Comparison of ENCODE assay signal across 7 cellular contexts in the genomic region with DNA sequence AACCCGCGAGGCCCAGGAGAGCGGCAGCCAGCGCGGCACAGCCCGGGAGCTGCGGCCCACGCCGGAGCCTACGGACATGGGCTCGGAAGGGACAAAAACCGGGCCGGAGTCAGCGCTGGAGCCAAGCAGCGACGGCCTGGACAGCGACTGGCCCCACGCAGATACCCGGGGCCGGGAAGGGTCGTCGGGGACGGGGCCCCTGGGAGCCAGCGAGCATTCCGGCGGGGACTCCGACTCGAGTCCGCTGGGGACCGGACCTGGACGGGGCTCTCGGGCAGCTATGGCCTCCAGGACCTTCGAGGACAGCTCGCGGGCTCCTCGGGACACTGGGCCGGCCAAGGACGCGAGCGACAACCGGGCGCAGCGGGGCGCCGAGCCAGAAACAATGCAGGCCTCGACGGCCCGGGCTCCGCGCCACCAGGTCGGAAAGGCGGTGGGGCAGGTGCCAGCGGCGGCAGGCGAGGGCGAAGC. TPM values are rescaled to one million over a fixed set of nuclear protein-coding genes. Genes with fewer than 3 reads are reported as not detected.
DNase-seq lines count a peak whose midpoint lies in the region; ATAC-seq, FAIRE-seq and TF ChIP-seq lines count a peak whose summit lies in the region.

No MANE protein-coding gene starts in this region.

- H3K79me2 ChIP-seq in HepG2 (ENCODE audit: insufficient read depth, low read length) = no peaks in the 10 kb centered on the region

- H3K4me2 ChIP-seq in HepG2 (ENCODE audit: low read depth, low read length) = peak overlapping the region; percentile 51

- TF ChIP-seq RAD21 in HepG2 (CRISPR knock-in tag; IDR thresholded peaks at IDR 0.05) = no peak

- H3K4me3 ChIP-seq in astrocyte of the spinal cord (ENCODE audit: low read depth, low read length) (peak overlapping the region; percentile 17), HepG2 (replicated peaks in 1 of 3; ENCODE audit: insufficient read depth in 1 of 3, low read depth in 2 of 3, low read length in 3 of 3) (peak overlapping the region in 1 of 3 experiments; percentile 53; a peak in 2 of 6 replicates), suprapubic skin (peak overlapping the region; percentile 60)

- H2AFZ ChIP-seq in HepG2 (ENCODE audit: low read length) = no peak overlapping the region

- DNase-seq in astrocyte of the spinal cord (ENCODE audit: low read depth, low spot score) (no peak), HepG2 (ENCODE audit: low spot score) (no peak), suprapubic skin (ENCODE audit: low spot score in 2 of 2) (peak in 1 of 2 donors; percentile 81), GM19240 (ENCODE audit: insufficient read length, low spot score) (no peak), NCI-H526 treated with DMSO at 0.1 percent for 48 hours (lab: John Stamatoyannopoulos, UW) (no peak)

- H3K27ac ChIP-seq in HepG2 (ENCODE audit: extremely low read length, insufficient read depth, low read length) (no peak overlapping the region), suprapubic skin (peak overlapping the region; percentile 81)

- no peaks in the 10 kb centered on the region for H4K20me1 ChIP-seq in HepG2 (ENCODE audit: insufficient read depth, low read length)

- FAIRE-seq in HepG2 (lab: Jason Lieb, UNC) = no peak

- in situ Hi-C loops in astrocyte of the spinal cord (cut with HindIII; ENCODE audit: low sequenced_read_pairs) = no loop called here
- in situ Hi-C loops in HepG2 (cut with HindIII; ENCODE audit: extremely low pct_ligation_motif_present, low pct_unique_long_range_greater_than_20kb) = no loop called here

- H3K4me1 ChIP-seq in HepG2 (ENCODE audit: insufficient read depth, low read length) = peaks cover 45% of the 10 kb centered on the region
- peaks cover 29% of the 10 kb centered on the region for H3K4me1 ChIP-seq in suprapubic skin

- TF ChIP-seq CTCF in astrocyte of the spinal cord (IDR thresholded peaks at IDR 0.05; ENCODE audit: low read depth, low read length) = no peak
- TF ChIP-seq CTCF in HepG2 (CRISPR knock-in tag; IDR thresholded peaks at IDR 0.05) = no peak
- no peak for TF ChIP-seq CTCF in suprapubic skin (IDR thresholded peaks at IDR 0.05)

- H3K36me3 ChIP-seq in HepG2 (replicated peaks in 1 of 2; ENCODE audit: control insufficient read depth in 1 of 2, insufficient read depth in 2 of 2, low read length in 2 of 2) = no peaks in the 10 kb centered on the region
- no peaks in the 10 kb centered on the region for H3K36me3 ChIP-seq in suprapubic skin

- TF ChIP-seq POLR2A in HepG2 (IDR thresholded peaks at IDR 0.05; ENCODE audit: insufficient read depth in 1 of 2, low read depth in 2 of 2, low read length in 2 of 2) = no peak
- no peak for TF ChIP-seq POLR2A in suprapubic skin (IDR thresholded peaks at IDR 0.05)

- intact Hi-C loops in HepG2 (cut with micrococcal nuclease; ENCODE audit: unreplicated experiment) = loop anchor here (5.0 kb wide), 1 partner anchor 61 kb away; a partner anchor contains a TSS

- H3K9ac ChIP-seq in HepG2 (ENCODE audit: insufficient read depth, low read depth, low read length) = peak overlapping the region; percentile 42; the same call in 1 of the 2 replicates

- H3K27me3 ChIP-seq in HepG2 (ENCODE audit: control insufficient read depth in 1 of 2, insufficient read depth in 2 of 2, low read length in 2 of 2) (peaks cover 5 to 12% of the 10 kb centered on the region in 2 experiments; a peak in 4 of 5 replicates), suprapubic skin (no peaks in the 10 kb centered on the region)

- H3K9me3 ChIP-seq in HepG2 (ENCODE audit: low read length) (no peaks in the 10 kb centered on the region), suprapubic skin (no peaks in the 10 kb centered on the region)

- TF ChIP-seq EP300 in HepG2 (IDR thresholded peaks at IDR 0.05; ENCODE audit: low read depth in 2 of 2, low read length in 2 of 2) (no peak), HepG2 (CRISPR knock-in tag; IDR thresholded peaks at IDR 0.05; ENCODE audit: borderline replicate concordance) (no peak), suprapubic skin (IDR thresholded peaks at IDR 0.05) (no peak)

- 86% methylated on average over 56 of the region's 56 CpGs for WGBS in HepG2 (ENCODE audit: low lambda C conversion rate)
- 0% methylated on average over 1 of the region's 56 CpGs for WGBS in suprapubic skin

- ATAC-seq in GM19035 (IDR thresholded peaks at IDR 0.05; ENCODE audit: unreplicated experiment) = peak; percentile 25
- peak; percentile 5 for ATAC-seq in HG03342 (IDR thresholded peaks at IDR 0.05; ENCODE audit: unreplicated experiment)
- ATAC-seq in HepG2 = no peak

- POLR2A ChIA-PET in HepG2 (lab: Yijun Ruan, JAX) = no interaction called here

- BruUV-seq in HepG2 (replicated peaks; lab: Mats Ljungman, UMichigan) = no TSS peak

- CTCF ChIA-PET in HepG2 (lab: Yijun Ruan, JAX; ENCODE audit: low intra/inter-chr PET ratio, low total read pairs) = interaction anchor here (0.6 to 1.5 kb wide), 5 partner anchors 14 to 161 kb away, joined by 3 to 7 read pairs (median 4); a partner anchor contains a TSS

TF ChIP-seq in HepG2, 621 proteins besides CTCF, POLR2A, EP300 and RAD21 (continues in another document):
- TF ChIP-seq HES4 (CRISPR knock-in tag; IDR thresholded peaks at IDR 0.05; ENCODE audit: borderline replicate concordance) (0 out of 2 replicates have a peak, but pooled peaks have one; percentile 56), ZNF747 (CRISPR knock-in tag; IDR thresholded peaks at IDR 0.05; ENCODE audit: borderline replicate concordance) (no peak), AGO2 (optimal IDR thresholded peaks at IDR 0.05; ENCODE audit: low read depth, low read length) (peak; percentile 28), RFX3 (CRISPR knock-in tag; IDR thresholded peaks at IDR 0.05) (no peak), PITX1 (CRISPR knock-in tag; IDR thresholded peaks at IDR 0.05) (0 out of 2 replicates have a peak, but pooled peaks have one; percentile 28), ZNF350 (CRISPR knock-in tag; IDR thresholded peaks at IDR 0.05; ENCODE audit: borderline replicate concordance, low read depth) (no peak), ZBTB38 (CRISPR knock-in tag; IDR thresholded peaks at IDR 0.05) (peak; percentile 93), ZSCAN31 (CRISPR knock-in tag; IDR thresholded peaks at IDR 0.05; ENCODE audit: low read depth) (no peak), NFE2L2 (IDR thresholded peaks at IDR 0.05; ENCODE audit: low read length) (no peak), SMARCE1 (IDR thresholded peaks at IDR 0.05; ENCODE audit: borderline replicate concordance) (no peak), SOX5 (CRISPR knock-in tag; IDR thresholded peaks at IDR 0.05; ENCODE audit: borderline replicate concordance) (no peak)

RNA-seq across cellular contexts. Expression of a gene that starts 1.0 kb away (rescaled TPM):
- 1.9 and 2.8 TPM in 2 replicates for total RNA-seq in HepG2 (2016; rRNA removed; fragmentation: Illumina TruSeq; extraction: Trizol)
- total RNA-seq in HepG2 (2016; cell fraction: cytosol; rRNA removed; fragmentation: Illumina TruSeq; extraction: Trizol; ENCODE audit: low read depth) = 0.61 and 0.79 TPM in 2 replicates
- 1.1 and 2.7 TPM in 2 replicates for total RNA-seq in HepG2 (2016; cell fraction: insoluble cytoplasmic fraction; rRNA removed; fragmentation: Illumina TruSeq; extraction: Trizol)
- 0.83 and 1.2 TPM in 2 replicates for total RNA-seq in HepG2 (2016; cell fraction: membrane; rRNA removed; fragmentation: Illumina TruSeq; extraction: Trizol)
- total RNA-seq in HepG2 (2016; cell fraction: nucleus; rRNA removed; fragmentation: Illumina TruSeq; extraction: Trizol) = 3.0 and 3.8 TPM in 2 replicates
- polyA plus RNA-seq in HepG2 (2011; rRNA removed) = 8.1 and 11.2 TPM in 2 replicates
- polyA plus RNA-seq in HepG2 (2011; cell fraction: cytosol; rRNA removed) = 1.6 and 2.5 TPM in 2 replicates
- polyA plus RNA-seq in HepG2 (2011; cell fraction: nucleus; rRNA removed) = 122 and 144 TPM in 2 replicates
- polyA plus RNA-seq in HepG2 (2012) = 9.5 and 12.7 TPM in 2 replicates
- 0.53 and 1.00 TPM in 2 replicates for polyA plus RNA-seq in HepG2 (2016; cell fraction: cytosol; fragmentation: Illumina TruSeq; extraction: Trizol; ENCODE audit: low read depth)
- polyA plus RNA-seq in HepG2 (2016; cell fraction: insoluble cytoplasmic fraction; fragmentation: Illumina TruSeq; extraction: Trizol; ENCODE audit: low read depth) = 0.63 and 1.4 TPM in 2 replicates
- 0.49 and 0.86 TPM in 2 replicates for polyA plus RNA-seq in HepG2 (2016; cell fraction: membrane; fragmentation: Illumina TruSeq; extraction: Trizol; ENCODE audit: low read depth)
- polyA plus RNA-seq in HepG2 (2016; cell fraction: nucleus; fragmentation: Illumina TruSeq; extraction: Trizol; ENCODE audit: insufficient read depth, low read depth) = 12.0 and 13.6 TPM in 2 replicates
- polyA minus RNA-seq in HepG2 (2011; rRNA and poly(A)+ RNA removed; ENCODE audit: low replicate concordance) = 7.2 and 13.2 TPM in 2 replicates
- 3.0 and 6.8 TPM in 2 replicates for polyA minus RNA-seq in HepG2 (2011; cell fraction: cytosol; rRNA and poly(A)+ RNA removed)
- polyA minus RNA-seq in HepG2 (2011; cell fraction: nucleus; rRNA and poly(A)+ RNA removed) = 16.5 and 25.7 TPM in 2 replicates
- total RNA-seq in suprapubic skin = 100 to 1,000 TPM in 1 of 4 donors, 10 to 100 TPM in 3; 28.4 to 126 (median 76.1) TPM

RNA-seq across cellular contexts. Expression of a gene that starts 44.7 kb away (rescaled TPM):
- total RNA-seq in HepG2 (2016; rRNA removed; fragmentation: Illumina TruSeq; extraction: Trizol) = not detected in 2 replicates
- not detected in 2 replicates for total RNA-seq in HepG2 (2016; cell fraction: cytosol; rRNA removed; fragmentation: Illumina TruSeq; extraction: Trizol; ENCODE audit: low read depth)
- total RNA-seq in HepG2 (2016; cell fraction: insoluble cytoplasmic fraction; rRNA removed; fragmentation: Illumina TruSeq; extraction: Trizol) = 0.09 TPM in 1 of 2 replicates, not detected in the other
- not detected in 2 replicates for total RNA-seq in HepG2 (2016; cell fraction: membrane; rRNA removed; fragmentation: Illumina TruSeq; extraction: Trizol)
- not detected in 2 replicates for total RNA-seq in HepG2 (2016; cell fraction: nucleus; rRNA removed; fragmentation: Illumina TruSeq; extraction: Trizol)
- 0.05 TPM in 1 of 2 replicates, not detected in the other for polyA plus RNA-seq in HepG2 (2011; rRNA removed)
- 0.05 TPM in 1 of 2 replicates, not detected in the other for polyA plus RNA-seq in HepG2 (2011; cell fraction: cytosol; rRNA removed)
- polyA plus RNA-seq in HepG2 (2011; cell fraction: nucleus; rRNA removed) = 0.35 and 0.80 TPM in 2 replicates
- 0.20 and 0.48 TPM in 2 replicates for polyA plus RNA-seq in HepG2 (2012)
- not detected in 2 replicates for polyA plus RNA-seq in HepG2 (2016; cell fraction: cytosol; fragmentation: Illumina TruSeq; extraction: Trizol; ENCODE audit: low read depth)
- 0.14 TPM in 1 of 2 replicates, not detected in the other for polyA plus RNA-seq in HepG2 (2016; cell fraction: insoluble cytoplasmic fraction; fragmentation: Illumina TruSeq; extraction: Trizol; ENCODE audit: low read depth)
- polyA plus RNA-seq in HepG2 (2016; cell fraction: membrane; fragmentation: Illumina TruSeq; extraction: Trizol; ENCODE audit: low read depth) = not detected in 2 replicates
- polyA plus RNA-seq in HepG2 (2016; cell fraction: nucleus; fragmentation: Illumina TruSeq; extraction: Trizol; ENCODE audit: insufficient read depth, low read depth) = not detected in 2 replicates
- not detected in 2 replicates for polyA minus RNA-seq in HepG2 (2011; rRNA and poly(A)+ RNA removed; ENCODE audit: low replicate concordance)
- polyA minus RNA-seq in HepG2 (2011; cell fraction: cytosol; rRNA and poly(A)+ RNA removed) = not detected in 2 replicates
- polyA minus RNA-seq in HepG2 (2011; cell fraction: nucleus; rRNA and poly(A)+ RNA removed) = 0.26 TPM in 1 of 2 replicates, not detected in the other
- total RNA-seq in suprapubic skin = 10 to 100 TPM in 2 of 4 donors, 1 to 10 TPM in 2; 1.7 to 11.8 (median 8.6) TPM

Comparison
In these comparisons a context has a peak if more than half of its experiments do, and no peak if none do; other contexts are left out.
1. RNA of a gene that starts 1.0 kb away (total RNA-seq): 28.4 to 126 TPM in suprapubic skin; 0.61 to 3.8 TPM in HepG2; every median in the first group is over 4 times any median in the second.